ENCODE assay signal across 8 cellular contexts in the genomic region with DNA sequence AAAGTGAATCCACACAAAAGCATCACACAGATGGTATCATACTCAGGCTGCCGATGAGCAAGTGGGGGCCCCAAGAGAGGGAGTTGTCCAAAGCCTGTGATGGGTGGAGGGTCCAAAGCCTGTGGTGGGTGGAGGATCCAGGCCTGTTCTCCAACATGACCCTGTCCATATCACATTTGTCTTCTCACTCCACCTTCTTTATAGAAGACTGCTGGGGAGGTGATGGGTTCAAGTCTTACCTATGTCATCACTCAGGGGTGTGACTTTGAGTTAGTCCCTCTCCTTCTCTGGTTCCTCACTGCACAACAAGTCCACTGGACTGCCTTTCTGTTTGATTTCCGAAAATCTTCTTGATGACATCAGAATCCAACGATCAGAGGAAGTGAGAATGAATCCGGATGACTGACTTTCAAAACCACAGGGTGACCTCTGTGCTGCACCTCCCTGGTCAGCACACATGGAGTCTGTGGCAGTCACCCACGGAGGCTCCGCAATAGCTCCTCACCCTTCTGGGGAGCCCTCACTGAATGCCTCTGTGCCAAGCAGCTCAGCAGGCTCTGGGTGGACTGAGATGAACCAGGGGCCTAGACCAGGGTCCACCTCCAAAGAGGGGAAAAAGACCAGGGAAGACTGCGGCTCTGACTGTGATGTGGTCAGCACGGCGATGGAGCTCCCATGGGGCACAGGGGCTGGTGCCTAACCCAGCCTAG.
DNase-seq lines count a peak whose midpoint lies in the region; ATAC-seq and TF ChIP-seq lines count a peak whose summit lies in the region.

No MANE protein-coding gene starts in this region.

- peaks cover 82% of the 10 kb centered on the region for H3K4me1 Mint-ChIP-seq in activated naive CD4-positive, alpha-beta T cell treated with anti-CD3 and anti-CD28 coated beads, Interleukin-2, amount 50 U/mL, for 24 hours

- H3K79me2 ChIP-seq in SU-DHL-6 (ENCODE audit: insufficient read depth, low read length), result no peaks in the 10 kb centered on the region

- H3K27me3 ChIP-seq in SU-DHL-6 (ENCODE audit: low read length) (no peaks in the 10 kb centered on the region), left lung (no peaks in the 10 kb centered on the region)

- peak overlapping the region; percentile 67 for H3K9ac ChIP-seq in SU-DHL-6 (ENCODE audit: low read length)

- peaks cover 35% of the 10 kb centered on the region for H3F3A ChIP-seq in SU-DHL-6 (ENCODE audit: insufficient read depth)

- H3K9me3 ChIP-seq in SU-DHL-6 (ENCODE audit: insufficient read depth, low read length) (no peaks in the 10 kb centered on the region), left lung (no peaks in the 10 kb centered on the region)

- H3K4me3 Mint-ChIP-seq in activated naive CD4-positive, alpha-beta T cell treated with anti-CD3 and anti-CD28 coated beads, Interleukin-2, amount 50 U/mL, for 24 hours, result peak overlapping the region; percentile 59

- in situ Hi-C loops in G401 (cut with HindIII; ENCODE audit: low sequenced_read_pairs), result no loop called here

- TF ChIP-seq CTCF in SU-DHL-6 (IDR thresholded peaks at IDR 0.05; ENCODE audit: insufficient read depth, low read length, poor library complexity, severe bottlenecking) (no peak), left lung (IDR thresholded peaks at IDR 0.05) (no peak)

- H3K4me2 ChIP-seq in SU-DHL-6 (ENCODE audit: low read depth, low read length, poor library complexity, severe bottlenecking), result peak overlapping the region; percentile 73

- H3K4me3 ChIP-seq in SU-DHL-6 (ENCODE audit: insufficient read depth, low read length, poor library complexity, severe bottlenecking) (peak overlapping the region; percentile 30), left lung (no peak overlapping the region)

- ATAC-seq in HG02981 (IDR thresholded peaks at IDR 0.05; ENCODE audit: unreplicated experiment), result peak; percentile 32
- peak; percentile 82 for ATAC-seq in left lung

- H3K36me3 ChIP-seq in SU-DHL-6 (ENCODE audit: low read length) (no peaks in the 10 kb centered on the region), left lung (no peaks in the 10 kb centered on the region)

- intact Hi-C loops in left lung (cut with DNase I), result no loop called here

- no peaks in the 10 kb centered on the region for H3K36me3 Mint-ChIP-seq in activated naive CD4-positive, alpha-beta T cell treated with anti-CD3 and anti-CD28 coated beads, Interleukin-2, amount 50 U/mL, for 24 hours

- H4K20me1 ChIP-seq in SU-DHL-6 (ENCODE audit: low read depth, low read length), result no peaks in the 10 kb centered on the region

- H2AFZ ChIP-seq in SU-DHL-6 (ENCODE audit: low read depth, low read length, severe bottlenecking), result no peak overlapping the region

- H3K9me2 ChIP-seq in SU-DHL-6 (replicated peaks; ENCODE audit: insufficient read depth, low read length), result no peaks in the 10 kb centered on the region

- H3K4me1 ChIP-seq in left lung, result peaks cover 0 to 41% of the 10 kb centered on the region in 2 donors

- no peaks in the 10 kb centered on the region for H3K9me3 Mint-ChIP-seq in activated naive CD4-positive, alpha-beta T cell treated with anti-CD3 and anti-CD28 coated beads, Interleukin-2, amount 50 U/mL, for 24 hours

- H3K27ac Mint-ChIP-seq in activated naive CD4-positive, alpha-beta T cell treated with anti-CD3 and anti-CD28 coated beads, Interleukin-2, amount 50 U/mL, for 24 hours, result peak overlapping the region; percentile 88

- no peaks in the 10 kb centered on the region for H3K27me3 Mint-ChIP-seq in activated naive CD4-positive, alpha-beta T cell treated with anti-CD3 and anti-CD28 coated beads, Interleukin-2, amount 50 U/mL, for 24 hours

- no peak for DNase-seq in activated naive CD4-positive, alpha-beta T cell treated with Interleukin-2 at 50 U/mL for 16 hours
- DNase-seq in left lung, result peak in 1 of 2 donors; percentile 83
- DNase-seq in NCI-H1417 (lab: John Stamatoyannopoulos, UW), result no peak
- no peak for DNase-seq in G401 (ENCODE audit: low spot score)
- DNase-seq in NCI-H2227 (lab: John Stamatoyannopoulos, UW; ENCODE audit: unreplicated experiment), result no peak

- peak overlapping the region; percentile 97 for H3K27ac ChIP-seq in SU-DHL-6 (ENCODE audit: low read depth, low read length)
- peak overlapping the region in 1 of 2 donors; percentile 85 for H3K27ac ChIP-seq in left lung
